21 cellular contexts compared by ENCODE assay signal in genomic region chr20:54860716-54861115, GRCh38.
DNase-seq lines count a peak whose midpoint lies in the region; FAIRE-seq and TF ChIP-seq lines count a peak whose summit lies in the region.
"Had no signal": no experiment of that assay in that cellular context is flagged by ENCODE, and none has a peak within 500 bp of the region (broad histone marks: within the 10 kb centered on the region; RNA-seq: fewer than 3 reads in every experiment).

No MANE protein-coding gene starts in this region.

- H3K14ac ChIP-seq in H1 (ENCODE audit: insufficient read length): no peak overlapping the region

- no peak overlapping the region for H3K18ac ChIP-seq in H1 (ENCODE audit: extremely low read depth, low read length)

- FAIRE-seq in H1 (lab: Jason Lieb, UNC): no peak
- FAIRE-seq: A549, D721Med, G401.6, GM12891, GM19239 had no signal

- H3K4me2 ChIP-seq in H1 (ENCODE audit: insufficient read depth in 1 of 2, low read depth in 2 of 2, low read length in 2 of 2): no peak overlapping the region
- H3K4me2 ChIP-seq: A549; BLaER1 treated with 17β-estradiol and CSF1 and Interleukin-3, amounts not matched to agents 10 nM and 100 nM had no signal

- CTCF ChIA-PET in HEK293 (lab: Yijun Ruan, JAX) (interaction anchor here (0.6 kb wide), 2 partner anchors 191 to 857 kb away, joined by 3 read pairs; no protein-coding TSS in a partner anchor), H1 (lab: Charles Lee; ENCODE audit: partially characterized antibody) (interaction anchor here (0.9 to 2.3 kb wide), 3 partner anchors 8 to 179 kb away, joined by 3 to 5 read pairs (median 3); no protein-coding TSS in a partner anchor)

- TF ChIP-seq RAD21 in H1 (IDR thresholded peaks at IDR 0.05 in 1 of 2, conservative IDR thresholded peaks at IDR 0.05 in 1 of 2; ENCODE audit: low read depth in 2 of 2, low read length in 2 of 2): no peak

- TF ChIP-seq CTCF in HEK293 (tag by site-specific recombination; IDR thresholded peaks at IDR 0.05): no peak
- no peak for TF ChIP-seq CTCF in H1 (IDR thresholded peaks at IDR 0.05; ENCODE audit: control extremely low read depth in 1 of 3, insufficient read depth in 1 of 3, low read depth in 1 of 3, low read length in 3 of 3)

- H2BK120ac ChIP-seq in H1 (replicated peaks; ENCODE audit: low read depth, low read length): no peak overlapping the region

- H3K23me2 ChIP-seq in H1 (ENCODE audit: low read depth, low read length): no peaks in the 10 kb centered on the region

- H3K23ac ChIP-seq in H1 (ENCODE audit: insufficient read length): no peak overlapping the region

- H3K27me3 ChIP-seq in H1 (replicated peaks in 1 of 4; ENCODE audit: control insufficient read depth in 3 of 4, extremely low read depth in 1 of 4, insufficient read depth in 3 of 4, low read length in 3 of 4): no peaks in the 10 kb centered on the region; a peak in 1 of 7 replicates
- H3K27me3 ChIP-seq: BLaER1 treated with 17β-estradiol and CSF1 and Interleukin-3, amounts not matched to agents 10 nM and 100 nM had no signal

- H2BK5ac ChIP-seq in H1 (ENCODE audit: low read depth, low read length): no peak overlapping the region

- no peaks in the 10 kb centered on the region for H3K79me1 ChIP-seq in H1 (ENCODE audit: low read depth, low read length)

- whole genome bisulfite sequencing in H1 (ENCODE audit: extremely low coverage in 1 of 2, insufficient coverage in 1 of 2, insufficient read length in 1 of 2, insufficient replicate concordance in 2 of 2, low coverage in 1 of 2, low lambda C conversion rate in 2 of 2, missing lambda C conversion rate in 1 of 2), 2 experiments: 81% methylated on average over 4 of the region's 4 CpGs; no CpG with 5 or more reads in 1 of the 2 experiments

- H2BK20ac ChIP-seq in H1 (ENCODE audit: low read length): no peak overlapping the region

- H2AK5ac ChIP-seq in H1 (ENCODE audit: low read depth, low read length): no peak overlapping the region

- H3K9me3 ChIP-seq in HEK293 (ENCODE audit: control insufficient read depth, insufficient read depth, low read depth, low read length): no peaks in the 10 kb centered on the region
- H3K9me3 ChIP-seq in H1 (ENCODE audit: insufficient read depth in 2 of 2, low read depth in 1 of 2, low read length in 1 of 2): no peaks in the 10 kb centered on the region
- H3K9me3 ChIP-seq: A549; BLaER1 treated with 17β-estradiol and CSF1 and Interleukin-3, amounts not matched to agents 10 nM and 100 nM; Caco-2 had no signal

- TF ChIP-seq POLR2A in H1 (IDR thresholded peaks at IDR 0.05; ENCODE audit: control extremely low read depth in 1 of 2, low read depth in 2 of 2, low read length in 2 of 2): no peak

- DNase-seq in NCI-H82 (lab: John Stamatoyannopoulos, UW): peak; percentile 43
- no peak for DNase-seq in NCI-H82 treated with DMSO at 0.1 percent for 48 hours (lab: John Stamatoyannopoulos, UW; ENCODE audit: unreplicated experiment)
- DNase-seq in H1 (ENCODE audit: low read depth in 1 of 2, low spot score in 2 of 2): no peak
- no peak for DNase-seq in SK-N-DZ (ENCODE audit: low spot score)
- DNase-seq in activated CD8-positive, alpha-beta memory T cell treated with anti-CD3 and anti-CD28 coated beads for 24 hours: no peak
- DNase-seq: AML-193; Caco-2; Calu3; CD4-positive, alpha-beta T cell; CD8-positive, alpha-beta T cell; DMS79 treated with DMSO at 0.1 percent for 48 hours; GF-D8 had no signal

- peak overlapping the region; percentile 66; the same call in 1 of the 2 replicates for H2AFZ ChIP-seq in H1 (ENCODE audit: low read length)

- TF ChIP-seq EP300 in H1 (IDR thresholded peaks at IDR 0.05; ENCODE audit: borderline replicate concordance in 1 of 2, low read depth in 2 of 2, low read length in 2 of 2): no peak

- H4K20me1 ChIP-seq in H1 (replicated peaks in 1 of 2; ENCODE audit: control insufficient read depth in 1 of 2, insufficient read depth in 2 of 2, low read length in 2 of 2): no peaks in the 10 kb centered on the region
- H4K20me1 ChIP-seq: BLaER1 treated with 17β-estradiol and CSF1 and Interleukin-3, amounts not matched to agents 10 nM and 100 nM had no signal

- no peaks in the 10 kb centered on the region for H3K36me3 ChIP-seq in HEK293 (ENCODE audit: control insufficient read depth in 2 of 2, insufficient read depth in 1 of 2, low read length in 2 of 2)
- no peaks in the 10 kb centered on the region for H3K36me3 ChIP-seq in H1 (ENCODE audit: control insufficient read depth in 2 of 4, insufficient read depth in 4 of 4, low read length in 3 of 4)
- H3K36me3 ChIP-seq: BLaER1 treated with 17β-estradiol and CSF1 and Interleukin-3, amounts not matched to agents 10 nM and 100 nM had no signal

- no peak overlapping the region for H2BK15ac ChIP-seq in H1 (ENCODE audit: low read length)

- H3K4ac ChIP-seq in H1 (replicated peaks; ENCODE audit: insufficient read length, low read depth, low read length): no peak overlapping the region

- H3K79me2 ChIP-seq in H1 (ENCODE audit: control insufficient read depth in 1 of 2, insufficient read depth in 2 of 2, low read length in 2 of 2): no peaks in the 10 kb centered on the region

- no peak overlapping the region for H3K56ac ChIP-seq in H1 (replicated peaks; ENCODE audit: insufficient read length, low read depth, low read length)

- no peak overlapping the region for H4K8ac ChIP-seq in H1 (ENCODE audit: extremely low read depth, insufficient read depth, low read length)

- no peak overlapping the region for H3K4me3 ChIP-seq in HEK293 (ENCODE audit: low read depth, low read length)
- no peak overlapping the region for H3K4me3 ChIP-seq in H1 (ENCODE audit: extremely low read depth in 1 of 4, insufficient read depth in 2 of 4, low read depth in 3 of 4, low read length in 4 of 4)
- H3K4me3 ChIP-seq: A549; BLaER1 treated with 17β-estradiol and CSF1 and Interleukin-3, amounts not matched to agents 10 nM and 100 nM had no signal

- POLR2A ChIA-PET in HEK293 (lab: Yijun Ruan, JAX) (no interaction called here), H1 (lab: Charles Lee; ENCODE audit: partially characterized antibody) (interaction anchor here (1.4 kb wide), 1 partner anchor 12 kb away, joined by 3 read pairs; no protein-coding TSS in a partner anchor)

- H4K91ac ChIP-seq in H1 (replicated peaks; ENCODE audit: insufficient read length, low read length): no peak overlapping the region

- no peak overlapping the region for H2BK12ac ChIP-seq in H1 (ENCODE audit: low read depth, low read length)

- H3K27ac ChIP-seq in HEK293 (ENCODE audit: extremely low read depth, low read depth, low read length): no peak overlapping the region
- no peak overlapping the region for H3K27ac ChIP-seq in H1 (ENCODE audit: low read depth, low read length)
- H3K27ac ChIP-seq: 22Rv1; A549; BLaER1 treated with 17β-estradiol and CSF1 and Interleukin-3, amounts not matched to agents 10 nM and 100 nM; C4-2B had no signal

- no peak overlapping the region for H4K5ac ChIP-seq in H1 (ENCODE audit: insufficient read length, low read depth, low read length)

- H3K9ac ChIP-seq in H1 (replicated peaks in 1 of 4; ENCODE audit: extremely low read depth in 1 of 4, low read depth in 3 of 4, low read length in 3 of 4): no peak overlapping the region
- H3K9ac ChIP-seq: BLaER1 treated with 17β-estradiol and CSF1 and Interleukin-3, amounts not matched to agents 10 nM and 100 nM had no signal

- H3K4me1 ChIP-seq in HEK293 (ENCODE audit: control insufficient read depth, insufficient read depth, low read length): no peaks in the 10 kb centered on the region
- H3K4me1 ChIP-seq in H1 (replicated peaks in 1 of 4; ENCODE audit: control insufficient read depth in 3 of 4, insufficient read depth in 4 of 4, low read length in 3 of 4): no peaks in the 10 kb centered on the region
- H3K4me1 ChIP-seq: A549; BLaER1 treated with 17β-estradiol and CSF1 and Interleukin-3, amounts not matched to agents 10 nM and 100 nM; Caco-2 had no signal

TF ChIP-seq in HEK293, 187 proteins besides CTCF, POLR2A, EP300 and RAD21:
- no peak for TF ChIP-seq ZNF660 (tag by site-specific recombination; IDR thresholded peaks at IDR 0.05)
- TF ChIP-seq ZNF555 (tag by site-specific recombination; conservative IDR thresholded peaks at IDR 0.05): 0 out of 2 replicates have a peak, but pooled peaks have one; percentile 2
- TF ChIP-seq ZNF211 (tag by site-specific recombination; IDR thresholded peaks at IDR 0.05; ENCODE audit: low read depth): no peak
- no peak for TF ChIP-seq ZFP3 (tag by site-specific recombination; IDR thresholded peaks at IDR 0.05; ENCODE audit: low read depth)
- TF ChIP-seq KLF16 (tag by site-specific recombination; IDR thresholded peaks at IDR 0.05): no peak
- no peak for TF ChIP-seq ZNF366 (tag by site-specific recombination; conservative IDR thresholded peaks at IDR 0.05)
- TF ChIP-seq SCRT1 (tag by site-specific recombination; IDR thresholded peaks at IDR 0.05; ENCODE audit: borderline replicate concordance): no peak
- TF ChIP-seq PRDM1 (tag by site-specific recombination; IDR thresholded peaks at IDR 0.05): peak; percentile 67
- TF ChIP-seq ZNF514 (tag by site-specific recombination; IDR thresholded peaks at IDR 0.05): no peak
- TF ChIP-seq ZNF132 (tag by site-specific recombination; IDR thresholded peaks at IDR 0.05; ENCODE audit: borderline replicate concordance): no peak

TF ChIP-seq in H1, 55 proteins besides CTCF, POLR2A, EP300 and RAD21:
- TF ChIP-seq TCF12 (IDR thresholded peaks at IDR 0.05; ENCODE audit: low read depth, low read length) (no peak), SAP30 (IDR thresholded peaks at IDR 0.05; ENCODE audit: insufficient read depth, insufficient replicate concordance, low read length) (no peak), E2F6 (IDR thresholded peaks at IDR 0.05) (no peak), CHD1 (IDR thresholded peaks at IDR 0.05; ENCODE audit: low read depth, low read length) (no peak), USF2 (IDR thresholded peaks at IDR 0.05; ENCODE audit: low read length) (no peak), KDM5A (IDR thresholded peaks at IDR 0.05; ENCODE audit: low read length) (no peak), GABPA (IDR thresholded peaks at IDR 0.05; ENCODE audit: borderline replicate concordance, insufficient read depth, low read length) (no peak)
